In the genomic region with DNA sequence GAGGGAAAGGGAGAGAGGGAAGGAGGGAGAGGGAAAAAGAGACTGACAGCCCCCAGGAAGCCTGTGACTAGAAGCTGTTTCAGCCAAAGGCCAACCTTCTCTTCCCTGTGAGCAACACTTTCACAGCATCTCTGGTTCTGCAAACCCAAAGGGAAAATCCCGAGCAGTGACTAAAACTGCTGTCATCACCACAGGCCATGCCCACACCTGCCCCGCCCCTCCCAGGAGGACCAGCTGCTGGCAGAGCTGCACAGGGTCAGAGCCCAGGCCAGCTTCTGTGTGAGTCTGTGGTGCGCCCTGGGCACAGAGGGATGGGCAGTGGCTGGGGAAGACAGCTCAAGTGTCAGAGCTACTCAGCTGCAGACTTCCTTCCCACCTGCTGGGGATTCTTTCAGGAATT, we compare ENCODE assay signal across 10 cellular contexts.
A peak's percentile ranks its signal among the peaks of the same experiment; 100 is the strongest.
DNase-seq lines count a peak whose midpoint lies in the region; ATAC-seq and TF ChIP-seq lines count a peak whose summit lies in the region.
"Had no signal": no experiment of that assay in that cellular context is flagged by ENCODE, and none has a peak within 500 bp of the region (broad histone marks: within the 10 kb centered on the region; RNA-seq: fewer than 3 reads in every experiment).

No MANE protein-coding gene starts in this region.

- H3K4me3 ChIP-seq in tibial nerve: no peak overlapping the region

- DNase-seq in NK-92 treated with Interleukin-12 subunit alpha and Interleukin-12 subunit beta, amount 100 ng/mL, for 24 hours (lab: John Stamatoyannopoulos, UW): peak; percentile 61
- no peak for DNase-seq in NK-92 (lab: John Stamatoyannopoulos, UW; ENCODE audit: unreplicated experiment)
- peak; percentile 76 to 83 for DNase-seq in activated CD4-positive, alpha-beta T cell treated with anti-CD3 and anti-CD28 coated beads, Interleukin-2, amount 50 U/mL, for 48 hours
- DNase-seq in iPS-NIHi11 (ENCODE audit: low spot score): peak; percentile 61
- peak; percentile 50 for DNase-seq in stimulated activated CD8-positive, alpha-beta memory T cell treated with anti-CD3 and anti-CD28 coated beads, Interleukin-4, amount 100 ng/mL, for 24 hours (ENCODE audit: low read depth)
- DNase-seq in tibial nerve (ENCODE audit: low spot score in 2 of 2): no peak
- no peak for DNase-seq in NCI-H510A (lab: John Stamatoyannopoulos, UW)
- DNase-seq: activated naive CD8-positive, alpha-beta T cell treated with anti-CD3 and anti-CD28 coated beads, Interleukin-2, amount 10 ng/mL, durations not matched to agents 7 days and 5 days; NCI-H1417 treated with DMSO at 0.1 percent for 48 hours had no signal

- WGBS in tibial nerve, 2 donors: 42 to 47% methylated on average over 3 of the region's 3 CpGs

- TF ChIP-seq EP300 in tibial nerve (IDR thresholded peaks at IDR 0.05): no peak

- H3K4me1 ChIP-seq in tibial nerve: no peaks in the 10 kb centered on the region

- no peak for TF ChIP-seq POLR2A in tibial nerve (IDR thresholded peaks at IDR 0.05)

- H3K27ac ChIP-seq in tibial nerve: no peak overlapping the region

- no peaks in the 10 kb centered on the region for H3K36me3 ChIP-seq in tibial nerve

- no peak for ATAC-seq in HG02571 (IDR thresholded peaks at IDR 0.05; ENCODE audit: unreplicated experiment)

- no peak for TF ChIP-seq CTCF in tibial nerve (IDR thresholded peaks at IDR 0.05)

- peaks cover 0 to 20% of the 10 kb centered on the region in 2 donors for H3K27me3 ChIP-seq in tibial nerve

- H3K9me3 ChIP-seq in tibial nerve: peaks cover 0 to 21% (median 3%) of the 10 kb centered on the region in 4 donors

Comparison
In these comparisons a context has a peak if more than half of its experiments do, and no peak if none do; other contexts are left out.
1. DNase-seq: peak in NK-92 treated with Interleukin-12 subunit alpha and Interleukin-12 subunit beta, amount 100 ng/mL, for 24 hours (single experiment), activated CD4-positive, alpha-beta T cell treated with anti-CD3 and anti-CD28 coated beads, Interleukin-2, amount 50 U/mL, for 48 hours (2 of 2), iPS-NIHi11 (single experiment) and stimulated activated CD8-positive, alpha-beta memory T cell treated with anti-CD3 and anti-CD28 coated beads, Interleukin-4, amount 100 ng/mL, for 24 hours (single experiment); none in NK-92 (single experiment), tibial nerve (0 of 2) and NCI-H510A (single experiment).